In the genomic region with DNA sequence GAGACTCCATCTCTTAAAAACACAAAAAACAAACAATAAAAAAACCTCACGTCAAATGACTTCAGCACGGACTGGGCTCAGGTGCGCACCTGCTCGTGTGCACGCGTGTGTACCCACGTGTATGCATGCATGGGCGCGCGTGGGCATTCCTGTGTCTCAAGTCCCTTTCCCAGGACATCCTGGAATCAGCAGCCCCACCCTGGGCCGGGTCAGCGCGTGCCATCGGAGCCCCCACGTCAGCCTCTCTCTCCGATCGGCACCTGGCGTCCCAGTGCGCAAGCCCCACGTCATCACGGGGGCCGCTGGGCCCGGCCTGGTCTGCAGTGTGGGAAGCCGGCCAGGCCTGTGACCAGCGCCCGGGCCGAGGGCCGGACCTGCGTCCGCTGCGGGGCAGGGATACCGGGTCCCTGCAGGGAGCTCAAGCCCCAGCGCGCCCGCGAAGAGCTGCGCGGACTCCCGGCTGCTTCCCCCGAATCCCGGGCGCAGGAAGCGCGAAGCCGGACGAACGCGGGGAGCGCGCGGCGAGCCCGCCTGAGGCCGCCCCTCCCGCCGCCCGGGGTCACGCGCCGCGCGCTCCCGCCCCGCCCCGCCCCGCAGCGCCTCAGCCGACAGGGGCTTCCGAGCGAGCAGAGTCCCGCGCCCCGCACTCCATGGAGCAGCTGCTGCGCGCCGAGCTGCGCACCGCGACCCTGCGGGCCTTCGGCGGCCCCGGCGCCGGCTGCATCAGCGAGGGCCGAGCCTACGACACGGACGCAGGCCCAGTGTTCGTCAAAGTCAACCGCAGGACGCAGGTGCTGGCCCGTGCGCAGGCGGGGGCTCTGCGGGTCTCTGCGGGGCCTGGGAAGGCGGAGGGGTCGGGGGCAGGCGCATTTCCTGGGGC, we compare ENCODE assay signal across 1 cellular context.
A peak's percentile ranks its signal among the peaks of the same experiment; 100 is the strongest.
TF ChIP-seq lines count a peak whose summit lies in the region.

A gene (plus strand): TSS at position 629 of the 880 bp plus-strand sequence. CDS start 22 bp downstream, at position 651.

TF ChIP-seq in HepG2, 621 proteins besides CTCF, POLR2A, EP300 and RAD21 (continued from another document and continues in another):
- TF ChIP-seq, protein P1, sequence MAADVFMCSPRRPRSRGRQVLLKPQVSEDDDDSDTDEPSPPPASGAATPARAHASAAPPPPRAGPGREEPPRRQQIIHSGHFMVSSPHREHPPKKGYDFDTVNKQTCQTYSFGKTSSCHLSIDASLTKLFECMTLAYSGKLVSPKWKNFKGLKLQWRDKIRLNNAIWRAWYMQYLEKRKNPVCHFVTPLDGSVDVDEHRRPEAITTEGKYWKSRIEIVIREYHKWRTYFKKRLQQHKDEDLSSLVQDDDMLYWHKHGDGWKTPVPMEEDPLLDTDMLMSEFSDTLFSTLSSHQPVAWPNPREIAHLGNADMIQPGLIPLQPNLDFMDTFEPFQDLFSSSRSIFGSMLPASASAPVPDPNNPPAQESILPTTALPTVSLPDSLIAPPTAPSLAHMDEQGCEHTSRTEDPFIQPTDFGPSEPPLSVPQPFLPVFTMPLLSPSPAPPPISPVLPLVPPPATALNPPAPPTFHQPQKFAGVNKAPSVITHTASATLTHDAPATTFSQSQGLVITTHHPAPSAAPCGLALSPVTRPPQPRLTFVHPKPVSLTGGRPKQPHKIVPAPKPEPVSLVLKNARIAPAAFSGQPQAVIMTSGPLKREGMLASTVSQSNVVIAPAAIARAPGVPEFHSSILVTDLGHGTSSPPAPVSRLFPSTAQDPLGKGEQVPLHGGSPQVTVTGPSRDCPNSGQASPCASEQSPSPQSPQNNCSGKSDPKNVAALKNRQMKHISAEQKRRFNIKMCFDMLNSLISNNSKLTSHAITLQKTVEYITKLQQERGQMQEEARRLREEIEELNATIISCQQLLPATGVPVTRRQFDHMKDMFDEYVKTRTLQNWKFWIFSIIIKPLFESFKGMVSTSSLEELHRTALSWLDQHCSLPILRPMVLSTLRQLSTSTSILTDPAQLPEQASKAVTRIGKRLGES (CRISPR knock-in tag; IDR thresholded peaks at IDR 0.05; ENCODE audit: borderline replicate concordance) = no peak
- TF ChIP-seq ZNF383 (CRISPR knock-in tag; IDR thresholded peaks at IDR 0.05; ENCODE audit: borderline replicate concordance) = no peak
- TF ChIP-seq, protein P2, sequence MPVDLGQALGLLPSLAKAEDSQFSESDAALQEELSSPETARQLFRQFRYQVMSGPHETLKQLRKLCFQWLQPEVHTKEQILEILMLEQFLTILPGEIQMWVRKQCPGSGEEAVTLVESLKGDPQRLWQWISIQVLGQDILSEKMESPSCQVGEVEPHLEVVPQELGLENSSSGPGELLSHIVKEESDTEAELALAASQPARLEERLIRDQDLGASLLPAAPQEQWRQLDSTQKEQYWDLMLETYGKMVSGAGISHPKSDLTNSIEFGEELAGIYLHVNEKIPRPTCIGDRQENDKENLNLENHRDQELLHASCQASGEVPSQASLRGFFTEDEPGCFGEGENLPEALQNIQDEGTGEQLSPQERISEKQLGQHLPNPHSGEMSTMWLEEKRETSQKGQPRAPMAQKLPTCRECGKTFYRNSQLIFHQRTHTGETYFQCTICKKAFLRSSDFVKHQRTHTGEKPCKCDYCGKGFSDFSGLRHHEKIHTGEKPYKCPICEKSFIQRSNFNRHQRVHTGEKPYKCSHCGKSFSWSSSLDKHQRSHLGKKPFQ (CRISPR knock-in tag; IDR thresholded peaks at IDR 0.05; ENCODE audit: insufficient replicate concordance) = peak; percentile 37
- TF ChIP-seq PTBP1 (IDR thresholded peaks at IDR 0.05; ENCODE audit: low read depth, low read length, poor library complexity, severe bottlenecking) = peak; percentile 19
- TF ChIP-seq ZNF501 (CRISPR knock-in tag; IDR thresholded peaks at IDR 0.05) = peak; percentile 30; the same call in 1 of the 2 replicates
- no peak for TF ChIP-seq ZSCAN31 (CRISPR knock-in tag; IDR thresholded peaks at IDR 0.05; ENCODE audit: low read depth)
- TF ChIP-seq, protein P3, sequence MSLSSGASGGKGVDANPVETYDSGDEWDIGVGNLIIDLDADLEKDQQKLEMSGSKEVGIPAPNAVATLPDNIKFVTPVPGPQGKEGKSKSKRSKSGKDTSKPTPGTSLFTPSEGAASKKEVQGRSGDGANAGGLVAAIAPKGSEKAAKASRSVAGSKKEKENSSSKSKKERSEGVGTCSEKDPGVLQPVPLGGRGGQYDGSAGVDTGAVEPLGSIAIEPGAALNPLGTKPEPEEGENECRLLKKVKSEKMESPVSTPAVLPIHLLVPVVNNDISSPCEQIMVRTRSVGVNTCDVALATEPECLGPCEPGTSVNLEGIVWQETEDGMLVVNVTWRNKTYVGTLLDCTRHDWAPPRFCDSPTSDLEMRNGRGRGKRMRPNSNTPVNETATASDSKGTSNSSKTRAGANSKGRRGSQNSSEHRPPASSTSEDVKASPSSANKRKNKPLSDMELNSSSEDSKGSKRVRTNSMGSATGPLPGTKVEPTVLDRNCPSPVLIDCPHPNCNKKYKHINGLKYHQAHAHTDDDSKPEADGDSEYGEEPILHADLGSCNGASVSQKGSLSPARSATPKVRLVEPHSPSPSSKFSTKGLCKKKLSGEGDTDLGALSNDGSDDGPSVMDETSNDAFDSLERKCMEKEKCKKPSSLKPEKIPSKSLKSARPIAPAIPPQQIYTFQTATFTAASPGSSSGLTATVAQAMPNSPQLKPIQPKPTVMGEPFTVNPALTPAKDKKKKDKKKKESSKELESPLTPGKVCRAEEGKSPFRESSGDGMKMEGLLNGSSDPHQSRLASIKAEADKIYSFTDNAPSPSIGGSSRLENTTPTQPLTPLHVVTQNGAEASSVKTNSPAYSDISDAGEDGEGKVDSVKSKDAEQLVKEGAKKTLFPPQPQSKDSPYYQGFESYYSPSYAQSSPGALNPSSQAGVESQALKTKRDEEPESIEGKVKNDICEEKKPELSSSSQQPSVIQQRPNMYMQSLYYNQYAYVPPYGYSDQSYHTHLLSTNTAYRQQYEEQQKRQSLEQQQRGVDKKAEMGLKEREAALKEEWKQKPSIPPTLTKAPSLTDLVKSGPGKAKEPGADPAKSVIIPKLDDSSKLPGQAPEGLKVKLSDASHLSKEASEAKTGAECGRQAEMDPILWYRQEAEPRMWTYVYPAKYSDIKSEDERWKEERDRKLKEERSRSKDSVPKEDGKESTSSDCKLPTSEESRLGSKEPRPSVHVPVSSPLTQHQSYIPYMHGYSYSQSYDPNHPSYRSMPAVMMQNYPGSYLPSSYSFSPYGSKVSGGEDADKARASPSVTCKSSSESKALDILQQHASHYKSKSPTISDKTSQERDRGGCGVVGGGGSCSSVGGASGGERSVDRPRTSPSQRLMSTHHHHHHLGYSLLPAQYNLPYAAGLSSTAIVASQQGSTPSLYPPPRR (CRISPR knock-in tag; IDR thresholded peaks at IDR 0.05; ENCODE audit: borderline replicate concordance) = peak; percentile 6; the same call in 1 of the 2 replicates
- TF ChIP-seq ZNF205 (CRISPR knock-in tag; IDR thresholded peaks at IDR 0.05) = 0 out of 2 replicates have a peak, but pooled peaks have one; percentile 33
- TF ChIP-seq DNMT1 (CRISPR knock-in tag; IDR thresholded peaks at IDR 0.05) = peak; percentile 30; the same call in 1 of the 2 replicates
- TF ChIP-seq, protein P4, sequence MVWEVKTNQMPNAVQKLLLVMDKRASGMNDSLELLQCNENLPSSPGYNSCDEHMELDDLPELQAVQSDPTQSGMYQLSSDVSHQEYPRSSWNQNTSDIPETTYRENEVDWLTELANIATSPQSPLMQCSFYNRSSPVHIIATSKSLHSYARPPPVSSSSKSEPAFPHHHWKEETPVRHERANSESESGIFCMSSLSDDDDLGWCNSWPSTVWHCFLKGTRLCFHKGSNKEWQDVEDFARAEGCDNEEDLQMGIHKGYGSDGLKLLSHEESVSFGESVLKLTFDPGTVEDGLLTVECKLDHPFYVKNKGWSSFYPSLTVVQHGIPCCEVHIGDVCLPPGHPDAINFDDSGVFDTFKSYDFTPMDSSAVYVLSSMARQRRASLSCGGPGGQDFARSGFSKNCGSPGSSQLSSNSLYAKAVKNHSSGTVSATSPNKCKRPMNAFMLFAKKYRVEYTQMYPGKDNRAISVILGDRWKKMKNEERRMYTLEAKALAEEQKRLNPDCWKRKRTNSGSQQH (CRISPR knock-in tag; IDR thresholded peaks at IDR 0.05; ENCODE audit: low read depth) = no peak; the same call in 1 of the 2 replicates
- TF ChIP-seq ARHGAP35 (CRISPR knock-in tag; IDR thresholded peaks at IDR 0.05; ENCODE audit: borderline replicate concordance) = peak; percentile 79
- TF ChIP-seq, protein P5, sequence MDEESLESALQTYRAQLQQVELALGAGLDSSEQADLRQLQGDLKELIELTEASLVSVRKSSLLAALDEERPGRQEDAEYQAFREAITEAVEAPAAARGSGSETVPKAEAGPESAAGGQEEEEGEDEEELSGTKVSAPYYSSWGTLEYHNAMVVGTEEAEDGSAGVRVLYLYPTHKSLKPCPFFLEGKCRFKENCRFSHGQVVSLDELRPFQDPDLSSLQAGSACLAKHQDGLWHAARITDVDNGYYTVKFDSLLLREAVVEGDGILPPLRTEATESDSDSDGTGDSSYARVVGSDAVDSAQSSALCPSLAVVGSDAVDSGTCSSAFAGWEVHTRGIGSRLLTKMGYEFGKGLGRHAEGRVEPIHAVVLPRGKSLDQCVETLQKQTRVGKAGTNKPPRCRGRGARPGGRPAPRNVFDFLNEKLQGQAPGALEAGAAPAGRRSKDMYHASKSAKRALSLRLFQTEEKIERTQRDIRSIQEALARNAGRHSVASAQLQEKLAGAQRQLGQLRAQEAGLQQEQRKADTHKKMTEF (CRISPR knock-in tag; IDR thresholded peaks at IDR 0.05) = peak; percentile 51; the same call in 1 of the 2 replicates
- no peak for TF ChIP-seq ATF7 (IDR thresholded peaks at IDR 0.05)
- 0 out of 2 replicates have a peak, but pooled peaks have one; percentile 45 for TF ChIP-seq ATF7 (CRISPR knock-in tag; IDR thresholded peaks at IDR 0.05)
- TF ChIP-seq, protein P6, sequence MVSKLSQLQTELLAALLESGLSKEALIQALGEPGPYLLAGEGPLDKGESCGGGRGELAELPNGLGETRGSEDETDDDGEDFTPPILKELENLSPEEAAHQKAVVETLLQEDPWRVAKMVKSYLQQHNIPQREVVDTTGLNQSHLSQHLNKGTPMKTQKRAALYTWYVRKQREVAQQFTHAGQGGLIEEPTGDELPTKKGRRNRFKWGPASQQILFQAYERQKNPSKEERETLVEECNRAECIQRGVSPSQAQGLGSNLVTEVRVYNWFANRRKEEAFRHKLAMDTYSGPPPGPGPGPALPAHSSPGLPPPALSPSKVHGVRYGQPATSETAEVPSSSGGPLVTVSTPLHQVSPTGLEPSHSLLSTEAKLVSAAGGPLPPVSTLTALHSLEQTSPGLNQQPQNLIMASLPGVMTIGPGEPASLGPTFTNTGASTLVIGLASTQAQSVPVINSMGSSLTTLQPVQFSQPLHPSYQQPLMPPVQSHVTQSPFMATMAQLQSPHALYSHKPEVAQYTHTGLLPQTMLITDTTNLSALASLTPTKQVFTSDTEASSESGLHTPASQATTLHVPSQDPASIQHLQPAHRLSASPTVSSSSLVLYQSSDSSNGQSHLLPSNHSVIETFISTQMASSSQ (IDR thresholded peaks at IDR 0.05; ENCODE audit: low read depth) = no peak
- TF ChIP-seq, protein P6 (CRISPR knock-in tag; IDR thresholded peaks at IDR 0.05; ENCODE audit: borderline replicate concordance) = no peak
- no peak for TF ChIP-seq MTA3 (CRISPR knock-in tag; IDR thresholded peaks at IDR 0.05)
- peak; percentile 12; the same call in 1 of the 2 replicates for TF ChIP-seq NR2C2 (CRISPR knock-in tag; IDR thresholded peaks at IDR 0.05; ENCODE audit: borderline replicate concordance)
- TF ChIP-seq, protein P7, sequence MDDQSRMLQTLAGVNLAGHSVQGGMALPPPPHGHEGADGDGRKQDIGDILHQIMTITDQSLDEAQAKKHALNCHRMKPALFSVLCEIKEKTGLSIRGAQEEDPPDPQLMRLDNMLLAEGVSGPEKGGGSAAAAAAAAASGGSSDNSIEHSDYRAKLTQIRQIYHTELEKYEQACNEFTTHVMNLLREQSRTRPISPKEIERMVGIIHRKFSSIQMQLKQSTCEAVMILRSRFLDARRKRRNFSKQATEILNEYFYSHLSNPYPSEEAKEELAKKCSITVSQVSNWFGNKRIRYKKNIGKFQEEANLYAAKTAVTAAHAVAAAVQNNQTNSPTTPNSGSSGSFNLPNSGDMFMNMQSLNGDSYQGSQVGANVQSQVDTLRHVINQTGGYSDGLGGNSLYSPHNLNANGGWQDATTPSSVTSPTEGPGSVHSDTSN (CRISPR knock-in tag; IDR thresholded peaks at IDR 0.05; ENCODE audit: borderline replicate concordance) = 0 out of 2 replicates have a peak, but pooled peaks have one; percentile 19
- peak; percentile 76; the same call in 1 of the 2 replicates for TF ChIP-seq ZBTB38 (CRISPR knock-in tag; IDR thresholded peaks at IDR 0.05)
- no peak for TF ChIP-seq ZFP37 (CRISPR knock-in tag; IDR thresholded peaks at IDR 0.05; ENCODE audit: borderline replicate concordance)
- peak; percentile 36; the same call in 1 of the 2 replicates for TF ChIP-seq HOXA9 (CRISPR knock-in tag; IDR thresholded peaks at IDR 0.05; ENCODE audit: borderline replicate concordance)
- TF ChIP-seq HOXA7 (CRISPR knock-in tag; IDR thresholded peaks at IDR 0.05) = no peak
- no peak for TF ChIP-seq STAT5B (CRISPR knock-in tag; IDR thresholded peaks at IDR 0.05)
- peak; percentile 19; the same call in 1 of the 2 replicates for TF ChIP-seq ZNF343 (CRISPR knock-in tag; IDR thresholded peaks at IDR 0.05)
- TF ChIP-seq ZNF777 (CRISPR knock-in tag; IDR thresholded peaks at IDR 0.05) = peak; percentile 52
